ENCODE assay signal across 11 cellular contexts in the genomic region with DNA sequence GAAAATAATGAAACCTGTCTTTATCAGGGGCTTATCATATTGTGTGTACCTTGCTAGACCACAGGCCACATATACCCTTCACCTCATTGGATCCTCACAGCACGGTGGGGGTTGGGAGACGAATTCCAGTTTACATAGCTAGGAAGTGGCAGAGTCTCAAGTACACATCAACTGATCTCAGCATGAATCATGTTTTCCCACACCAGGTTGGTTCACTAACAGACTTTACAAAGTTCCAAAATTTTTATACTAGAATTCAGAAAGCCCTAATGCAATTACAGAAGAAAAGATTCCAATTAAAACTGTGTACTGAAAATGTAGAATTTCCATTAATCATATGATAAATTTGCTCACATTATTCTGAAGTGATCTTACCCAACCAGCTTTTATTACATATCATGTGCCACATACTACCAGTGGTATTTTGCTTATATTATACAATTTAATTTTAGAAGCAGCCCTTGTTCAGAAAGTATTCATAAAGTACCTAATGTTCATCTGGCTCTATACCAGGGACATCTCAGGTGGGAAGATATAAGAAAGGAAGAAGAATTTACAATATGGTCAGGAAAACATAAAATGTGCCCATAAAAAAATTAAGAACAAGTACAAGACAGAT.
DNase-seq lines count a peak whose midpoint lies in the region; ATAC-seq and TF ChIP-seq lines count a peak whose summit lies in the region.
"Had no signal": no experiment of that assay in that cellular context is flagged by ENCODE, and none has a peak within 500 bp of the region (broad histone marks: within the 10 kb centered on the region; RNA-seq: fewer than 3 reads in every experiment).

No MANE protein-coding gene starts in this region.

- no peak overlapping the region for H3K4me3 ChIP-seq in fibroblast of pulmonary artery (replicated peaks; ENCODE audit: low read depth, low read length)
- no peak overlapping the region for H3K4me3 ChIP-seq in retinal pigment epithelial cell (ENCODE audit: low read length)
- no peak overlapping the region for H3K4me3 ChIP-seq in effector memory CD4-positive, alpha-beta T cell (ENCODE audit: insufficient read depth, low read depth, low read length, poor library complexity, severe bottlenecking)
- H3K4me3 ChIP-seq: adrenal gland had no signal

- no peaks in the 10 kb centered on the region for H3K27me3 ChIP-seq in effector memory CD4-positive, alpha-beta T cell (replicated peaks; ENCODE audit: control insufficient read depth, insufficient read depth, low read length, poor library complexity, severe bottlenecking)
- H3K27me3 ChIP-seq: adrenal gland had no signal

- DNase-seq in HCEC 1CT (peak; percentile 82), SW 1271 (lab: John Stamatoyannopoulos, UW) (peak; percentile 25 to 61), fibroblast of pulmonary artery (ENCODE audit: low read depth) (peak; percentile 73), retinal pigment epithelial cell (ENCODE audit: low read depth) (peak; percentile 53), GF-D8 (lab: John Stamatoyannopoulos, UW) (no peak)
- DNase-seq in effector memory CD4-positive, alpha-beta T cell = no peak
- no peak for DNase-seq in stimulated activated naive CD4-positive, alpha-beta T cell (lab: John Stamatoyannopoulos, UW)
- DNase-seq: Kasumi-1 had no signal

- H3K9me3 ChIP-seq in effector memory CD4-positive, alpha-beta T cell (ENCODE audit: control insufficient read depth, low read length) = no peaks in the 10 kb centered on the region
- H3K9me3 ChIP-seq: adrenal gland had no signal

- peaks cover 5% of the 10 kb centered on the region for H3K36me3 ChIP-seq in effector memory CD4-positive, alpha-beta T cell (ENCODE audit: control insufficient read depth, insufficient read depth, low read length)
- H3K36me3 ChIP-seq: adrenal gland had no signal

- no peak for ATAC-seq in GM21529 (IDR thresholded peaks at IDR 0.05; ENCODE audit: unreplicated experiment)

- no peak overlapping the region for H3K27ac ChIP-seq in effector memory CD4-positive, alpha-beta T cell (ENCODE audit: insufficient read depth, low read length, poor library complexity, severe bottlenecking)
- H3K27ac ChIP-seq: adrenal gland, epithelial cell of prostate had no signal

- TF ChIP-seq CTCF in fibroblast of pulmonary artery (IDR thresholded peaks at IDR 0.05; ENCODE audit: low read length, missing control alignments) (no peak), retinal pigment epithelial cell (conservative IDR thresholded peaks at IDR 0.05; ENCODE audit: low read depth, low read length) (no peak)

- H3K4me1 ChIP-seq in effector memory CD4-positive, alpha-beta T cell (ENCODE audit: control insufficient read depth, insufficient read depth, low read length, poor library complexity, severe bottlenecking) = no peaks in the 10 kb centered on the region

Comparison
In these comparisons a context has a peak if more than half of its experiments do, and no peak if none do; other contexts are left out.
1. DNase-seq: peak in HCEC 1CT (single experiment), SW 1271 (2 of 2), fibroblast of pulmonary artery (single experiment) and retinal pigment epithelial cell (single experiment); none in effector memory CD4-positive, alpha-beta T cell (0 of 3), stimulated activated naive CD4-positive, alpha-beta T cell (0 of 6) and GF-D8 (single experiment).